Comparison of ENCODE assay signal across 21 cellular contexts in genomic region chr12:1885082-1885596, GRCh38. TPM values are rescaled to one million over a fixed set of nuclear protein-coding genes. Genes with fewer than 3 reads are reported as not detected.
DNase-seq lines count a peak whose midpoint lies in the region; ATAC-seq and TF ChIP-seq lines count a peak whose summit lies in the region.
"Had no signal": no experiment of that assay in that cellular context is flagged by ENCODE, and none has a peak within 500 bp of the region (broad histone marks: within the 10 kb centered on the region; RNA-seq: fewer than 3 reads in every experiment).

No MANE protein-coding gene starts in this region.

- no peaks in the 10 kb centered on the region for H3K4me1 ChIP-seq in esophagus muscularis mucosa
- H3K4me1 ChIP-seq: A549 had no signal

- intact Hi-C loops in activated CD4-positive, alpha-beta T cell treated with anti-CD3 and anti-CD28 coated beads, Interleukin-2, amount 10 ng/mL, durations not matched to agents 24 days and 14 days (cut with micrococcal nuclease), result no loop called here
- intact Hi-C loops in esophagus muscularis mucosa (cut with DNase I), result no loop called here

- H3K9me3 Mint-ChIP-seq in activated CD4-positive, alpha-beta T cell treated with anti-CD3 and anti-CD28 coated beads, Interleukin-2, amount 10 ng/mL, durations not matched to agents 24 days and 14 days, result no peaks in the 10 kb centered on the region
- peaks cover 5% of the 10 kb centered on the region for H3K9me3 Mint-ChIP-seq in osteocyte (ENCODE audit: unreplicated experiment)

- no peaks in the 10 kb centered on the region for H3K9me3 ChIP-seq in esophagus muscularis mucosa
- H3K9me3 ChIP-seq: A549 had no signal

- no peak overlapping the region for H3K27ac ChIP-seq in esophagus muscularis mucosa (replicated peaks in 1 of 4)
- H3K27ac ChIP-seq: 22Rv1; A549; BLaER1 treated with 17β-estradiol and CSF1 and Interleukin-3, amounts not matched to agents 10 nM and 100 nM; GM23248 had no signal

- H3K36me3 ChIP-seq in esophagus muscularis mucosa, result no peaks in the 10 kb centered on the region

- ATAC-seq in HG02763 (IDR thresholded peaks at IDR 0.05; ENCODE audit: unreplicated experiment), result no peak
- ATAC-seq: A549; CD8-positive, alpha-beta T cell; GM12878 had no signal

- H3K36me3 Mint-ChIP-seq in activated CD4-positive, alpha-beta T cell treated with anti-CD3 and anti-CD28 coated beads, Interleukin-2, amount 10 ng/mL, durations not matched to agents 24 days and 14 days (ENCODE audit: low read depth), result no peaks in the 10 kb centered on the region
- H3K36me3 Mint-ChIP-seq in osteocyte (ENCODE audit: unreplicated experiment), result no peaks in the 10 kb centered on the region
- H3K36me3 Mint-ChIP-seq: CD8-positive, alpha-beta T cell had no signal

- H3K4me1 Mint-ChIP-seq in activated CD4-positive, alpha-beta T cell treated with anti-CD3 and anti-CD28 coated beads, Interleukin-2, amount 10 ng/mL, durations not matched to agents 24 days and 14 days, result no peaks in the 10 kb centered on the region
- H3K4me1 Mint-ChIP-seq in osteocyte (ENCODE audit: unreplicated experiment), result no peaks in the 10 kb centered on the region
- H3K4me1 Mint-ChIP-seq: B cell, IgD-negative memory B cell had no signal

- H3K4me3 ChIP-seq in esophagus muscularis mucosa, result no peak overlapping the region
- H3K4me3 ChIP-seq: A549; BLaER1 treated with 17β-estradiol and CSF1 and Interleukin-3, amounts not matched to agents 10 nM and 100 nM; GM12878; GM23248 had no signal

- peak; percentile 25 for DNase-seq in activated CD4-positive, alpha-beta T cell treated with anti-CD3 and anti-CD28 coated beads, Interleukin-2, amount 10 ng/mL, durations not matched to agents 24 days and 14 days
- no peak for DNase-seq in activated CD4-positive, alpha-beta T cell treated with anti-CD3 and anti-CD28 coated beads for 4 hours
- DNase-seq in AG08396 (ENCODE audit: low spot score) (peak; percentile 1), esophagus muscularis mucosa (ENCODE audit: extremely low spot score) (peak; percentile 74), osteocyte (ENCODE audit: extremely low spot score, unreplicated experiment) (peak; percentile 64), DMS53 treated with DMSO at 0.1 percent for 48 hours (lab: John Stamatoyannopoulos, UW; ENCODE audit: unreplicated experiment) (no peak)
- DNase-seq: Calu3; CD8-positive, alpha-beta T cell; DND-41; EL; GM23248; HCEC 1CT had no signal

- H3K27me3 ChIP-seq in esophagus muscularis mucosa, result no peaks in the 10 kb centered on the region
- H3K27me3 ChIP-seq: BLaER1 treated with 17β-estradiol and CSF1 and Interleukin-3, amounts not matched to agents 10 nM and 100 nM had no signal

- TF ChIP-seq CTCF in esophagus muscularis mucosa (IDR thresholded peaks at IDR 0.05), result no peak
- no peak for TF ChIP-seq CTCF in osteocyte (IDR thresholded peaks at IDR 0.05)

- WGBS in esophagus muscularis mucosa, result 90% methylated on average over 2 of the region's 5 CpGs

- TF ChIP-seq EP300 in esophagus muscularis mucosa (IDR thresholded peaks at IDR 0.05), result no peak

- no peak for TF ChIP-seq POLR2A in esophagus muscularis mucosa (IDR thresholded peaks at IDR 0.05; ENCODE audit: low read depth)

- no peak overlapping the region for H3K27ac Mint-ChIP-seq in activated CD4-positive, alpha-beta T cell treated with anti-CD3 and anti-CD28 coated beads, Interleukin-2, amount 10 ng/mL, durations not matched to agents 24 days and 14 days
- no peak overlapping the region for H3K27ac Mint-ChIP-seq in osteocyte (ENCODE audit: unreplicated experiment)
- H3K27ac Mint-ChIP-seq: B cell; CD8-positive, alpha-beta T cell; IgD-negative memory B cell had no signal

- no peak overlapping the region for H3K4me3 Mint-ChIP-seq in activated CD4-positive, alpha-beta T cell treated with anti-CD3 and anti-CD28 coated beads, Interleukin-2, amount 10 ng/mL, durations not matched to agents 24 days and 14 days
- H3K4me3 Mint-ChIP-seq in osteocyte (ENCODE audit: unreplicated experiment), result no peak overlapping the region
- H3K4me3 Mint-ChIP-seq: B cell; CD8-positive, alpha-beta T cell; IgD-negative memory B cell had no signal

- peaks cover 3% of the 10 kb centered on the region for H3K27me3 Mint-ChIP-seq in activated CD4-positive, alpha-beta T cell treated with anti-CD3 and anti-CD28 coated beads, Interleukin-2, amount 10 ng/mL, durations not matched to agents 24 days and 14 days
- H3K27me3 Mint-ChIP-seq in osteocyte (ENCODE audit: unreplicated experiment), result peaks cover 55% of the 10 kb centered on the region

RNA-seq across cellular contexts. Expression of gene CACNA2D4, which starts 33.3 kb away (rescaled TPM):
- total RNA-seq in activated CD4-positive, alpha-beta T cell treated with anti-CD3 and anti-CD28 coated beads, Interleukin-2, amount 10 ng/mL, durations not matched to agents 24 days and 14 days, result 6.3 and 6.8 TPM in 2 replicates
- total RNA-seq in esophagus muscularis mucosa (1 to 10 TPM in 3 of 4 donors, under 1 TPM in 1; 0.84 to 3.8 (median 3.4) TPM), osteocyte (not detected in 2 replicates)
- total RNA-seq: G401, GM23248, H4 had no signal

Comparison
In these comparisons a context has a peak if more than half of its experiments do, and no peak if none do; other contexts are left out.
1. DNase-seq: peak in activated CD4-positive, alpha-beta T cell treated with anti-CD3 and anti-CD28 coated beads, Interleukin-2, amount 10 ng/mL, durations not matched to agents 24 days and 14 days (single experiment), AG08396 (single experiment), esophagus muscularis mucosa (single experiment) and osteocyte (single experiment); none in activated CD4-positive, alpha-beta T cell treated with anti-CD3 and anti-CD28 coated beads for 4 hours (0 of 2) and DMS53 treated with DMSO at 0.1 percent for 48 hours (single experiment).